ENCODE assay signal across 34 cellular contexts in genomic region chr15:33926260-33926659, GRCh38. TPM values are rescaled to one million over a fixed set of nuclear protein-coding genes. Genes with fewer than 3 reads are reported as not detected.
"Had no signal": no experiment of that assay in that cellular context is flagged by ENCODE, and none has a peak within 500 bp of the region (broad histone marks: within the 10 kb centered on the region; RNA-seq: fewer than 3 reads in every experiment).

No MANE protein-coding gene starts in this region.

- H3K4me3 ChIP-seq: ascending aorta, breast epithelium, cardiac muscle cell, colonic mucosa, esophagus squamous epithelium, gastroesophageal sphincter had no signal

- H3K27ac ChIP-seq: ascending aorta, breast epithelium, cardiac muscle cell, colonic mucosa, epithelial cell of prostate, esophagus squamous epithelium, gastroesophageal sphincter, WERI-Rb-1 had no signal

- H3K36me3 ChIP-seq: ascending aorta, breast epithelium, cardiac muscle cell, colonic mucosa, esophagus squamous epithelium, gastroesophageal sphincter, WERI-Rb-1 had no signal

- DNase-seq: activated B cell treated with CpG ODN at 0.5 μM for 24 hours; activated CD4-positive, alpha-beta T cell treated with anti-CD3 and anti-CD28 coated beads for 48 hours; activated CD4-positive, alpha-beta T cell treated with anti-CD3 and anti-CD28 coated beads, Interleukin-2, amount 50 U/mL, for 1 hour; activated CD4-positive, alpha-beta T cell treated with anti-CD3 and anti-CD28 coated beads, Interleukin-2, amount 50 U/mL, for 48 hours; activated CD8-positive, alpha-beta memory T cell treated with anti-CD3 and anti-CD28 coated beads, Interleukin-2, amount 10 ng/mL, durations not matched to agents 7 days and 5 days; activated CD8-positive, alpha-beta memory T cell treated with anti-CD3 and anti-CD28 coated beads, Interleukin-2, amount 50 U/mL, for 4 hours; activated CD8-positive, alpha-beta T cell treated with anti-CD3 and anti-CD28 coated beads, Interleukin-2, amount 10 ng/mL, durations not matched to agents 7 days and 5 days; activated effector memory CD4-positive, alpha-beta T cell treated with anti-CD3 and anti-CD28 coated beads, Interleukin-2, amount 50 U/mL, for 16 hours; activated naive CD4-positive, alpha-beta T cell treated with anti-CD3 and anti-CD28 coated beads for 36 hours; activated naive CD8-positive, alpha-beta T cell treated with anti-CD3 and anti-CD28 coated beads, Interleukin-2, amount 10 ng/mL, durations not matched to agents 7 days and 5 days; activated T-cell treated with anti-CD3 and anti-CD28 coated beads, Interleukin-2, amount 50 U/mL, for 1 hour; activated T-cell treated with anti-CD3 and anti-CD28 coated beads, Interleukin-2, amount 50 U/mL, for 48 hours; central memory CD4-positive, alpha-beta T cell; cerebellar nuclear complex; colonic mucosa; effector CD8-positive, alpha-beta T cell; esophagus squamous epithelium; foreskin melanocyte; T-helper 1 cell; T-helper 17 cell; T1000; WERI-Rb-1 had no signal

- H3K4me1 ChIP-seq: ascending aorta, breast epithelium, colonic mucosa, esophagus squamous epithelium, gastroesophageal sphincter had no signal

- H3K27me3 ChIP-seq: ascending aorta, breast epithelium, cardiac muscle cell, colonic mucosa, esophagus squamous epithelium, gastroesophageal sphincter had no signal

- ATAC-seq: activated CD4-positive, CD25-positive, alpha-beta regulatory T cell treated with anti-CD3 and anti-CD28 coated beads, Interleukin-2, amount 50 U/mL, for 24 hours; activated CD8-positive, alpha-beta memory T cell treated with anti-CD3 and anti-CD28 coated beads, Interleukin-2, amount 10 ng/mL, durations not matched to agents 7 days and 5 days; activated CD8-positive, alpha-beta T cell treated with anti-CD3 and anti-CD28 coated beads, Interleukin-2, amount 10 ng/mL, durations not matched to agents 7 days and 5 days; gastroesophageal sphincter; T-helper 17 cell had no signal

- H3K9me3 ChIP-seq: ascending aorta, colonic mucosa, esophagus squamous epithelium, gastroesophageal sphincter had no signal

RNA-seq across cellular contexts. Expression of gene CHRM5, which starts 42.0 kb away (rescaled TPM):
- total RNA-seq: activated B cell treated with CpG ODN at 0.5 μM for 24 hours; activated CD8-positive, alpha-beta memory T cell treated with anti-CD3 and anti-CD28 coated beads for 36 hours; activated CD8-positive, alpha-beta memory T cell treated with anti-CD3 and anti-CD28 coated beads, Interleukin-2, amount 10 ng/mL, durations not matched to agents 7 days and 5 days; activated CD8-positive, alpha-beta T cell treated with anti-CD3 and anti-CD28 coated beads, Interleukin-2, amount 10 ng/mL, durations not matched to agents 7 days and 5 days; activated naive CD4-positive, alpha-beta T cell treated with anti-CD3 and anti-CD28 coated beads for 36 hours; activated naive CD8-positive, alpha-beta T cell treated with anti-CD3 and anti-CD28 coated beads, Interleukin-2, amount 10 ng/mL, durations not matched to agents 7 days and 5 days; activated T-helper 1 cell treated with anti-CD3 and anti-CD28 coated beads, Interleukin-12 subunit alpha, Interleukin-12 subunit beta, Interleukin-2, Interleukin-4 antibody, amounts not matched to agents 30 ng/mL and 10 ng/mL and 1 ng/mL, durations not matched to agents 14 hours and 24 hours and 36 hours; activated T-helper 2 cell treated with anti-CD3 and anti-CD28 coated beads, Interferon-gamma antibody, Interleukin-2, Interleukin-4, amounts not matched to agents 10 μg/mL and 5 μg/mL and 100 μg/mL, durations not matched to agents 14 hours and 24 hours and 36 hours; ascending aorta; breast epithelium; cardiac muscle cell; colonic mucosa; endothelial cell of umbilical vein; esophagus squamous epithelium; fibroblast of lung; gastroesophageal sphincter; glomerular endothelial cell; T-helper 17 cell had no signal
